In genomic region chr2:110958720-110959119, GRCh38 we compare ENCODE assay signal across 27 cellular contexts.
"Had no signal": no experiment of that assay in that cellular context is flagged by ENCODE, and none has a peak within 500 bp of the region (broad histone marks: within the 10 kb centered on the region; RNA-seq: fewer than 3 reads in every experiment).

No MANE protein-coding gene starts in this region.

- ATAC-seq: activated CD4-positive, CD25-positive, alpha-beta regulatory T cell treated with anti-CD3 and anti-CD28 coated beads, Interleukin-2, amount 50 U/mL, for 24 hours; activated CD8-positive, alpha-beta T cell treated with anti-CD3 and anti-CD28 coated beads for 36 hours; activated T-cell treated with anti-CD3 and anti-CD28 coated beads, Interleukin-2, amount 50 U/mL, for 4 hours; activated T-helper 17 cell treated with anti-CD3 and anti-CD28 coated beads, Interleukin-2, amount 50 U/mL, for 72 hours; esophagus mucosa; foreskin keratinocyte; T-helper 17 cell had no signal

- H3K4me3 ChIP-seq: coronary artery, dorsolateral prefrontal cortex had no signal

- FAIRE-seq: astrocyte, bronchial epithelial cell had no signal

- H3K27ac ChIP-seq: brain microvascular endothelial cell, coronary artery, dorsolateral prefrontal cortex, foreskin keratinocyte, WERI-Rb-1 had no signal

- H3K36me3 ChIP-seq: brain microvascular endothelial cell, WERI-Rb-1 had no signal

- H3K4me1 ChIP-seq: foreskin keratinocyte had no signal

- DNase-seq: activated B cell treated with CpG ODN at 0.5 μM for 24 hours; activated CD4-positive, alpha-beta T cell treated with anti-CD3 and anti-CD28 coated beads for 48 hours; activated CD4-positive, alpha-beta T cell treated with anti-CD3 and anti-CD28 coated beads, Interleukin-2, amount 50 U/mL, for 1 hour; activated CD4-positive, alpha-beta T cell treated with anti-CD3 and anti-CD28 coated beads, Interleukin-2, amount 50 U/mL, for 48 hours; activated CD8-positive, alpha-beta memory T cell treated with anti-CD3 and anti-CD28 coated beads for 24 hours; activated CD8-positive, alpha-beta T cell treated with anti-CD3 and anti-CD28 coated beads for 36 hours; activated effector memory CD4-positive, alpha-beta T cell treated with Interleukin-2 at 50 U/mL for 16 hours; activated gamma-delta T cell treated with Interleukin-2 at 50 U/mL for 16 hours; activated naive CD4-positive, alpha-beta T cell treated with anti-CD3 and anti-CD28 coated beads, Interleukin-2, amount 50 U/mL, for 16 hours; activated naive CD4-positive, alpha-beta T cell treated with Interleukin-2 at 50 U/mL for 16 hours; activated T-cell treated with anti-CD3 and anti-CD28 coated beads, Interleukin-2, amount 50 U/mL, for 4 hours; amniotic stem cell; brain microvascular endothelial cell; effector memory CD4-positive, alpha-beta T cell; endodermal cell; foreskin keratinocyte; head of caudate nucleus; T-helper 17 cell; T1000; WERI-Rb-1 had no signal
